8 cellular contexts compared by ENCODE assay signal in the genomic region with DNA sequence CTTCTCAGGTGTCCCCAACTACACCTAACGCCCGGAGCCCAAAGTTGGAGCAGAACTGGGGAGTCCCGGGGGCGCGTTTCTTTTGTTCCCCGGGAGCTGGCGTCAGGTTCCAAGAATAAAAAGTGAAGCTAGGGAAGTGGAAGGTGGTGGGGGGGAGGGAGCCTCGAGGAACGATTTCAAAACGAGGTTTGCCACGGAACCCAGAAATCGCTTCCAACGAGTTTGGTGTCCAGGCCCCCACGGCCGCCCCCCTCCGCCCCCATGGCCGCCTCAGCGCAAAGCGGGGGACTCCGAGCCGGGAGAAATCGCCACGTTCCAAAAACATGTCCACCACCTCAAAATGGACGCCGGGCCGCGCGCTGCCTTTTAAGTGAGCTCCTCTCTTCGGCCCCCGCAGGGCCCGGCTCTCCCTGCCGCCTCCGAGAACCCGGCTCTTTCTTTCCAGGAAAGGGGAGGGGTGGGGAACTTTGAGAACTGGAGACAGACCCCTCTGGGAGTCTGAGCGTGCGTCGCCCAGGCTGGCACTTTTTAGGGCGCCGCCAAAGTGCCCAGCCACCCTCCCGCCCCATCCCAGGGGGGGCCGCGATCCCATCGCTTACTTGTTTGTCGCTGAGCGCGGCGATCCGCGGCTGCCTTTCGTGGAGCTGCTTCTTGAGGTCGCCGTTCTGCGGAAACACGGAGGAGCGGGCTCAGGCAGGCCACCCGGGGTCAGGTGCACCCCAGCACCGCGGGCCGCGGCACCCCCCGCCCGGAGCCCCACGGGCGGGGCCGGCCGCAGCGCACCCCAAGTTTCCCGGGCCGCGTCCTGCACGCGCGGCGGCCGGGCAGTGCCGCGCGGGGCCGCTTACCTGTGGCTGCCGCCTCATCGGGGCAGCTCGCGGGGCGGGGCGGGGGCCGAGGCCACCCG. TPM values are rescaled to one million over a fixed set of nuclear protein-coding genes. Genes with fewer than 3 reads are reported as not detected.
DNase-seq lines count a peak whose midpoint lies in the region; ATAC-seq and TF ChIP-seq lines count a peak whose summit lies in the region.

No MANE protein-coding gene starts in this region.

- no peak for TF ChIP-seq EP300 in tibial nerve (IDR thresholded peaks at IDR 0.05)

- H3K4me3 ChIP-seq in tibial nerve: peak overlapping the region; percentile 37 to 66 (median 45)

- H3K9me3 ChIP-seq in tibial nerve: no peaks in the 10 kb centered on the region

- H3K4me1 ChIP-seq in tibial nerve: peaks cover 0 to 46% (median 21%) of the 10 kb centered on the region in 4 donors

- no peaks in the 10 kb centered on the region for H3K36me3 Mint-ChIP-seq in activated naive CD8-positive, alpha-beta T cell treated with anti-CD3 and anti-CD28 coated beads, Interleukin-2, amount 10 ng/mL, durations not matched to agents 7 days and 5 days

- H3K36me3 ChIP-seq in tibial nerve: no peaks in the 10 kb centered on the region

- peaks cover 62% of the 10 kb centered on the region for H3K27me3 Mint-ChIP-seq in activated naive CD8-positive, alpha-beta T cell treated with anti-CD3 and anti-CD28 coated beads, Interleukin-2, amount 10 ng/mL, durations not matched to agents 7 days and 5 days

- peak; percentile 23 for ATAC-seq in activated naive CD8-positive, alpha-beta T cell treated with anti-CD3 and anti-CD28 coated beads, Interleukin-2, amount 10 ng/mL, durations not matched to agents 7 days and 5 days (ENCODE audit: low read depth)

- POLR2A ChIA-PET in activated naive CD8-positive, alpha-beta T cell treated with anti-CD3 and anti-CD28 coated beads, Interleukin-2, amount 10 ng/mL, durations not matched to agents 7 days and 5 days (lab: Charles Lee): no interaction called here

- no peak for TF ChIP-seq CTCF in tibial nerve (IDR thresholded peaks at IDR 0.05)

- H3K27ac ChIP-seq in layer of hippocampus (ENCODE audit: low read depth, low read length): peak overlapping the region; percentile 68
- peak overlapping the region in 3 of 4 donors; percentile 52 to 84 (median 55) for H3K27ac ChIP-seq in tibial nerve

- H3K9me3 Mint-ChIP-seq in activated naive CD8-positive, alpha-beta T cell treated with anti-CD3 and anti-CD28 coated beads, Interleukin-2, amount 10 ng/mL, durations not matched to agents 7 days and 5 days: no peaks in the 10 kb centered on the region

- DNase-seq in activated CD8-positive, alpha-beta memory T cell treated with anti-CD3 and anti-CD28 coated beads for 24 hours: peak; percentile 59
- DNase-seq in activated CD8-positive, alpha-beta memory T cell treated with anti-CD3 and anti-CD28 coated beads, Interleukin-2, amount 50 U/mL, for 4 hours: no peak
- DNase-seq in activated naive CD8-positive, alpha-beta T cell treated with anti-CD3 and anti-CD28 coated beads, Interleukin-2, amount 10 ng/mL, durations not matched to agents 7 days and 5 days: peak; percentile 45
- DNase-seq in tibial nerve (ENCODE audit: low spot score in 2 of 2) (no peak), Kasumi-1 (lab: John Stamatoyannopoulos, UW) (no peak), HuH-7.5 (ENCODE audit: low spot score) (no peak), RKO (ENCODE audit: low spot score) (no peak)

- TF ChIP-seq POLR2A in tibial nerve (IDR thresholded peaks at IDR 0.05): no peak

- H3K4me1 Mint-ChIP-seq in activated naive CD8-positive, alpha-beta T cell treated with anti-CD3 and anti-CD28 coated beads, Interleukin-2, amount 10 ng/mL, durations not matched to agents 7 days and 5 days: peaks cover 6% of the 10 kb centered on the region

- H3K4me3 Mint-ChIP-seq in activated naive CD8-positive, alpha-beta T cell treated with anti-CD3 and anti-CD28 coated beads, Interleukin-2, amount 10 ng/mL, durations not matched to agents 7 days and 5 days: peak overlapping the region; percentile 39

- H3K27me3 ChIP-seq in layer of hippocampus (ENCODE audit: control insufficient read depth, insufficient read depth, low read length) (peaks cover 3% of the 10 kb centered on the region), tibial nerve (peaks cover 0 to 47% of the 10 kb centered on the region in 2 donors)

- 1% methylated on average over 46 to 53 of the region's 87 CpGs for WGBS in tibial nerve, 2 donors

- no peak overlapping the region for H3K27ac Mint-ChIP-seq in activated naive CD8-positive, alpha-beta T cell treated with anti-CD3 and anti-CD28 coated beads, Interleukin-2, amount 10 ng/mL, durations not matched to agents 7 days and 5 days

RNA-seq across cellular contexts. Expression of a gene that starts 1.6 kb away (rescaled TPM):
- not detected for total RNA-seq in activated naive CD8-positive, alpha-beta T cell treated with anti-CD3 and anti-CD28 coated beads, Interleukin-2, amount 10 ng/mL, durations not matched to agents 7 days and 5 days
- 1 to 10 TPM in 1 of 4 donors, under 1 TPM in 2, not detected in 1; 0.39 to 4.2 (median 0.90) TPM for total RNA-seq in tibial nerve

Comparison
In these comparisons a context has a peak if more than half of its experiments do, and no peak if none do; other contexts are left out.
1. DNase-seq: peak in activated CD8-positive, alpha-beta memory T cell treated with anti-CD3 and anti-CD28 coated beads for 24 hours (single experiment) and activated naive CD8-positive, alpha-beta T cell treated with anti-CD3 and anti-CD28 coated beads, Interleukin-2, amount 10 ng/mL, durations not matched to agents 7 days and 5 days (single experiment); none in activated CD8-positive, alpha-beta memory T cell treated with anti-CD3 and anti-CD28 coated beads, Interleukin-2, amount 50 U/mL, for 4 hours (single experiment), tibial nerve (0 of 2), Kasumi-1 (0 of 2), HuH-7.5 (single experiment) and RKO (single experiment).